Comparison of ENCODE assay signal across 22 cellular contexts in genomic region chr1:77741316-77741715, GRCh38.
"Had no signal": no experiment of that assay in that cellular context is flagged by ENCODE, and none has a peak within 500 bp of the region (broad histone marks: within the 10 kb centered on the region; RNA-seq: fewer than 3 reads in every experiment).

No MANE protein-coding gene starts in this region.

- H3K27ac ChIP-seq: coronary artery, dorsolateral prefrontal cortex, esophagus muscularis mucosa, foreskin keratinocyte, gastrocnemius medialis, hepatocyte, left lung, lower lobe of right lung had no signal

- H3K27me3 ChIP-seq: dorsolateral prefrontal cortex, esophagus muscularis mucosa, gastrocnemius medialis, hepatocyte, left lung had no signal

- ATAC-seq: foreskin keratinocyte, gastrocnemius medialis, left cardiac atrium, left lung, left ventricle myocardium superior, lower lobe of right lung, mucosa of descending colon had no signal

- DNase-seq: dermis blood vessel endothelial cell; dorsolateral prefrontal cortex; effector CD4-positive, alpha-beta T cell; effector memory CD4-positive, alpha-beta T cell; foreskin keratinocyte; gastrocnemius medialis; glutamatergic neuron; head of caudate nucleus; hypothalamus; immature natural killer cell; left cardiac atrium; left lung; left ventricle myocardium superior; lower lobe of right lung; mesenchymal stem cell; mucosa of descending colon had no signal

- H3K4me1 ChIP-seq: foreskin keratinocyte, left lung, lower lobe of right lung had no signal

- H3K9me3 ChIP-seq: esophagus muscularis mucosa, gastrocnemius medialis, left lung, lower lobe of right lung, mucosa of descending colon had no signal

- FAIRE-seq: colon, endothelial cell of umbilical vein, keratinocyte had no signal

- H3K4me3 ChIP-seq: coronary artery, dorsolateral prefrontal cortex, esophagus muscularis mucosa, gastrocnemius medialis, hepatocyte, left lung, lower lobe of right lung, mucosa of descending colon had no signal
